Comparison of ENCODE assay signal across 14 cellular contexts in the genomic region with DNA sequence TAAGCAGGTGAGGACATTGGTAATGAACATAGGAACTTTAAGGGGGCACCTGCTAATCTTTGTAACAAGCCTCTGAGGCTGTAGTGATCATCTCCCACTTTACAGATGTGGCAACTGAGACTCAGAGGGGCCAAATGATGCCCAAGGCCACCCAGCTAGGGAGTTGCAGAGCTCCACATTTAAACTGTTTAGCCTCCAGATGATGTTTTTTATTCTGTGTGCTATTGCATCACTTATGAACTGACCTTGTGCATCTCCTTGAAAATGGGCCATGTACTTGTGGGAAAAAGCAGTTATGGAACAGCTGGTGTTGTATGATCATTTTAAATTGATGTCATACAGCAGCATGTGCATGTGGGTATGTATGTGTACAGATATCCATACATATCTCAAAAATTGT. TPM values are rescaled to one million over a fixed set of nuclear protein-coding genes. Genes with fewer than 3 reads are reported as not detected.
A peak's percentile ranks its signal among the peaks of the same experiment; 100 is the strongest.
DNase-seq lines count a peak whose midpoint lies in the region; ATAC-seq and TF ChIP-seq lines count a peak whose summit lies in the region.
"Had no signal": no experiment of that assay in that cellular context is flagged by ENCODE, and none has a peak within 500 bp of the region (broad histone marks: within the 10 kb centered on the region; RNA-seq: fewer than 3 reads in every experiment).

No MANE protein-coding gene starts in this region.

- H3K27ac ChIP-seq in CD4-positive, CD25-positive, alpha-beta regulatory T cell (ENCODE audit: insufficient read depth, low read length, poor library complexity, severe bottlenecking): peak overlapping the region; percentile 43
- no peak overlapping the region for H3K27ac ChIP-seq in mesenchymal stem cell (ENCODE audit: low read length, poor library complexity, severe bottlenecking)

- no peak overlapping the region for H3K4me3 ChIP-seq in AG10803 (ENCODE audit: low read length)
- H3K4me3 ChIP-seq in CD4-positive, CD25-positive, alpha-beta regulatory T cell (ENCODE audit: low read depth, low read length): peak overlapping the region; percentile 52
- no peak overlapping the region for H3K4me3 ChIP-seq in mesenchymal stem cell (ENCODE audit: insufficient read depth in 1 of 2, low read depth in 1 of 2, low read length in 2 of 2)

- H2BK15ac ChIP-seq in mesenchymal stem cell (ENCODE audit: low read depth, poor library complexity, severe bottlenecking): no peak overlapping the region

- peaks cover 34% of the 10 kb centered on the region for H3K36me3 Mint-ChIP-seq in CD4-positive, CD25-positive, alpha-beta regulatory T cell
- peaks cover 35% of the 10 kb centered on the region for H3K36me3 Mint-ChIP-seq in activated T-helper 17 cell treated with anti-CD3 and anti-CD28 coated beads, Interleukin-2, amount 50 U/mL, for 72 hours (ENCODE audit: low read depth)

- no peaks in the 10 kb centered on the region for H3K9me3 Mint-ChIP-seq in CD4-positive, CD25-positive, alpha-beta regulatory T cell
- no peaks in the 10 kb centered on the region for H3K9me3 Mint-ChIP-seq in activated T-helper 17 cell treated with anti-CD3 and anti-CD28 coated beads, Interleukin-2, amount 50 U/mL, for 72 hours
- H3K9me3 Mint-ChIP-seq: HFFc6 had no signal

- H4K91ac ChIP-seq in mesenchymal stem cell (ENCODE audit: low read length): no peak overlapping the region

- H2AK5ac ChIP-seq in mesenchymal stem cell (ENCODE audit: low read length, severe bottlenecking): no peak overlapping the region

- H3K23ac ChIP-seq in mesenchymal stem cell (ENCODE audit: low read length in 2 of 2): no peak overlapping the region

- peak overlapping the region in 1 of 2 experiments; percentile 35 for H2BK12ac ChIP-seq in mesenchymal stem cell (ENCODE audit: low read length in 2 of 2)

- H3K4me3 Mint-ChIP-seq in CD4-positive, CD25-positive, alpha-beta regulatory T cell: peak overlapping the region in 3 of 4 donors; percentile 28 to 58 (median 35)
- H3K4me3 Mint-ChIP-seq in activated T-helper 17 cell treated with anti-CD3 and anti-CD28 coated beads, Interleukin-2, amount 50 U/mL, for 72 hours: peak overlapping the region; percentile 52
- H3K4me3 Mint-ChIP-seq: HFFc6 had no signal

- no peak overlapping the region for H3K4me2 ChIP-seq in mesenchymal stem cell (ENCODE audit: low read length, poor library complexity, severe bottlenecking)

- H3K36me3 ChIP-seq in CD4-positive, CD25-positive, alpha-beta regulatory T cell (ENCODE audit: control insufficient read depth, insufficient read depth, low read length): peaks cover 15% of the 10 kb centered on the region
- peaks cover 23 to 40% of the 10 kb centered on the region in 2 experiments for H3K36me3 ChIP-seq in mesenchymal stem cell (ENCODE audit: control insufficient read depth in 1 of 2, insufficient read depth in 2 of 2, low read depth in 1 of 2, low read length in 2 of 2)

- TF ChIP-seq CTCF in AG10803 (conservative IDR thresholded peaks at IDR 0.05; ENCODE audit: low read length): no peak
- TF ChIP-seq CTCF in GM13977 (IDR thresholded peaks at IDR 0.05; ENCODE audit: extremely low read depth, insufficient read depth, missing control alignments): no peak

- DNase-seq in AG10803 (ENCODE audit: low read depth): peak; percentile 55
- no peak for DNase-seq in CD4-positive, CD25-positive, alpha-beta regulatory T cell
- peak; percentile 21 for DNase-seq in mesenchymal stem cell
- no peak for DNase-seq in putamen (ENCODE audit: low spot score)
- no peak for DNase-seq in GM13977 (ENCODE audit: low spot score)
- no peak for DNase-seq in globus pallidus (ENCODE audit: low spot score)
- DNase-seq in NCI-H2107 (lab: John Stamatoyannopoulos, UW): no peak
- DNase-seq: COR-L47; effector CD8-positive, alpha-beta T cell; HFFc6; NCI-H1436; NCI-H526; substantia nigra had no signal

- H4K8ac ChIP-seq in mesenchymal stem cell (ENCODE audit: low read length): no peak overlapping the region

- H3K18ac ChIP-seq in mesenchymal stem cell (ENCODE audit: low read depth in 1 of 2, low read length in 2 of 2): no peak overlapping the region

- no peaks in the 10 kb centered on the region for H3K27me3 Mint-ChIP-seq in CD4-positive, CD25-positive, alpha-beta regulatory T cell
- H3K27me3 Mint-ChIP-seq in activated T-helper 17 cell treated with anti-CD3 and anti-CD28 coated beads, Interleukin-2, amount 50 U/mL, for 72 hours: no peaks in the 10 kb centered on the region

- in situ Hi-C loops in GM13977 (cut with MboI; ENCODE audit: low pct_unique_long_range_greater_than_20kb, low sequenced_read_pairs, unreplicated experiment): no loop called here

- peaks cover 21% of the 10 kb centered on the region for H3K4me1 ChIP-seq in CD4-positive, CD25-positive, alpha-beta regulatory T cell (ENCODE audit: control insufficient read depth, insufficient read depth, low read length, poor library complexity, severe bottlenecking)
- peaks cover 11% of the 10 kb centered on the region for H3K4me1 ChIP-seq in mesenchymal stem cell (ENCODE audit: control insufficient read depth, insufficient read depth, low read depth, low read length)

- no peak overlapping the region for H2BK120ac ChIP-seq in mesenchymal stem cell (ENCODE audit: low read depth, low read length)

- no peak overlapping the region for H2AFZ ChIP-seq in mesenchymal stem cell (ENCODE audit: low read depth, low read length)

- no peak for ATAC-seq in CD4-positive, CD25-positive, alpha-beta regulatory T cell (ENCODE audit: low read depth in 2 of 2)
- ATAC-seq in activated T-helper 17 cell treated with anti-CD3 and anti-CD28 coated beads, Interleukin-2, amount 50 U/mL, for 72 hours (replicated peaks): no peak

- no peak overlapping the region for H3K9ac ChIP-seq in mesenchymal stem cell (ENCODE audit: low read length)

- peak overlapping the region in 1 of 2 experiments; percentile 35 for H3K4ac ChIP-seq in mesenchymal stem cell (ENCODE audit: low read depth in 1 of 2, low read length in 2 of 2)

- H3K9me3 ChIP-seq in CD4-positive, CD25-positive, alpha-beta regulatory T cell (ENCODE audit: control insufficient read depth in 2 of 2, low read length in 2 of 2): no peaks in the 10 kb centered on the region
- no peaks in the 10 kb centered on the region for H3K9me3 ChIP-seq in mesenchymal stem cell (ENCODE audit: control insufficient read depth, low read length)

- H3K27ac Mint-ChIP-seq in CD4-positive, CD25-positive, alpha-beta regulatory T cell: peak overlapping the region; percentile 69 to 93 (median 83)
- H3K27ac Mint-ChIP-seq in activated T-helper 17 cell treated with anti-CD3 and anti-CD28 coated beads, Interleukin-2, amount 50 U/mL, for 72 hours: no peak overlapping the region
- H3K27ac Mint-ChIP-seq: HFFc6 had no signal

- peaks cover 15 to 57% (median 21%) of the 10 kb centered on the region in 4 donors for H3K4me1 Mint-ChIP-seq in CD4-positive, CD25-positive, alpha-beta regulatory T cell
- peaks cover 33% of the 10 kb centered on the region for H3K4me1 Mint-ChIP-seq in activated T-helper 17 cell treated with anti-CD3 and anti-CD28 coated beads, Interleukin-2, amount 50 U/mL, for 72 hours

- no peaks in the 10 kb centered on the region for H3K27me3 ChIP-seq in CD4-positive, CD25-positive, alpha-beta regulatory T cell (ENCODE audit: control insufficient read depth, insufficient read depth, low read length)
- H3K27me3 ChIP-seq in mesenchymal stem cell (ENCODE audit: control insufficient read depth in 1 of 2, insufficient read depth in 1 of 2, low read length in 2 of 2): no peaks in the 10 kb centered on the region

- H3K79me1 ChIP-seq in mesenchymal stem cell (replicated peaks; ENCODE audit: low read length, poor library complexity, severe bottlenecking): peaks cover 1% of the 10 kb centered on the region

- no peak overlapping the region for H2BK5ac ChIP-seq in mesenchymal stem cell (ENCODE audit: low read depth, low read length, poor library complexity, severe bottlenecking)

- H3K14ac ChIP-seq in mesenchymal stem cell (ENCODE audit: low read length in 2 of 2): no peak overlapping the region

RNA-seq across cellular contexts. Expression of gene TPCN1, which starts 41.4 kb away (rescaled TPM):
- 44.9 TPM for total RNA-seq in CD4-positive, CD25-positive, alpha-beta regulatory T cell
- polyA plus RNA-seq in CD4-positive, CD25-positive, alpha-beta regulatory T cell: 1 to 10 TPM; 5.2 to 9.5 (median 8.4) TPM
- 10 to 100 TPM; 29.4 to 67.7 TPM for total RNA-seq in activated T-helper 17 cell treated with anti-CD3 and anti-CD28 coated beads, Interleukin-2, amount 50 U/mL, for 72 hours
- polyA plus RNA-seq in mesenchymal stem cell (2013, experiment 1 of 2): 57.5 TPM
- 58.5 TPM for polyA plus RNA-seq in mesenchymal stem cell (2013, experiment 2 of 2)

Comparison
In these comparisons a context has a peak if more than half of its experiments do, and no peak if none do; other contexts are left out.
1. DNase-seq: peak in AG10803 (single experiment) and mesenchymal stem cell (single experiment); none in CD4-positive, CD25-positive, alpha-beta regulatory T cell (0 of 3), putamen (single experiment), GM13977 (single experiment), globus pallidus (single experiment) and NCI-H2107 (single experiment).